Comparison of ENCODE assay signal across 27 cellular contexts in genomic region chr6:20563377-20563776, GRCh38.
"Had no signal": no experiment of that assay in that cellular context is flagged by ENCODE, and none has a peak within 500 bp of the region (broad histone marks: within the 10 kb centered on the region; RNA-seq: fewer than 3 reads in every experiment).

No MANE protein-coding gene starts in this region.

- H3K27ac ChIP-seq: ascending aorta, VCaP had no signal

- ATAC-seq: activated CD4-positive, alpha-beta T cell treated with anti-CD3 and anti-CD28 coated beads for 36 hours; activated CD4-positive, CD25-positive, alpha-beta regulatory T cell treated with anti-CD3 and anti-CD28 coated beads, Interleukin-2, amount 50 U/mL, for 24 hours; activated CD8-positive, alpha-beta memory T cell treated with anti-CD3 and anti-CD28 coated beads, Interleukin-2, amount 10 ng/mL, durations not matched to agents 7 days and 5 days; activated CD8-positive, alpha-beta T cell treated with anti-CD3 and anti-CD28 coated beads, Interleukin-2, amount 10 ng/mL, durations not matched to agents 7 days and 5 days; activated naive CD8-positive, alpha-beta T cell treated with anti-CD3 and anti-CD28 coated beads, Interleukin-2, amount 50 U/mL, for 24 hours had no signal

- H3K4me1 ChIP-seq: ascending aorta had no signal

- H3K36me3 ChIP-seq: ascending aorta had no signal

- DNase-seq: activated CD4-positive, alpha-beta memory T cell treated with anti-CD3 and anti-CD28 coated beads, Interleukin-2, amount 10 ng/mL, durations not matched to agents 7 days and 5 days; activated CD4-positive, alpha-beta T cell treated with anti-CD3 and anti-CD28 coated beads for 1 hour; activated CD4-positive, alpha-beta T cell treated with anti-CD3 and anti-CD28 coated beads for 36 hours; activated CD4-positive, alpha-beta T cell treated with anti-CD3 and anti-CD28 coated beads for 48 hours; activated CD4-positive, alpha-beta T cell treated with anti-CD3 and anti-CD28 coated beads, Interleukin-2, amount 10 ng/mL, durations not matched to agents 7 days and 5 days; activated CD4-positive, alpha-beta T cell treated with anti-CD3 and anti-CD28 coated beads, Interleukin-2, amount 50 U/mL, for 48 hours; activated CD4-positive, CD25-positive, alpha-beta regulatory T cell; activated CD8-positive, alpha-beta memory T cell treated with anti-CD3 and anti-CD28 coated beads for 24 hours; activated CD8-positive, alpha-beta memory T cell treated with anti-CD3 and anti-CD28 coated beads, Interleukin-2, amount 10 ng/mL, durations not matched to agents 7 days and 5 days; activated CD8-positive, alpha-beta memory T cell treated with anti-CD3 and anti-CD28 coated beads, Interleukin-2, amount 50 U/mL, for 48 hours; activated CD8-positive, alpha-beta T cell treated with anti-CD3 and anti-CD28 coated beads, Interleukin-2, amount 10 ng/mL, durations not matched to agents 7 days and 5 days; activated effector memory CD4-positive, alpha-beta T cell treated with Interleukin-2 at 50 U/mL for 16 hours; activated gamma-delta T cell; activated naive CD4-positive, alpha-beta T cell treated with anti-CD3 and anti-CD28 coated beads, Interleukin-2, amount 10 ng/mL, durations not matched to agents 7 days and 5 days; activated naive CD4-positive, alpha-beta T cell treated with Interleukin-2 at 50 U/mL for 16 hours; activated naive CD8-positive, alpha-beta T cell treated with anti-CD3 and anti-CD28 coated beads, Interleukin-2, amount 10 ng/mL, durations not matched to agents 7 days and 5 days; activated naive CD8-positive, alpha-beta T cell treated with anti-CD3 and anti-CD28 coated beads, Interleukin-2, amount 50 U/mL, for 24 hours; activated T-cell treated with anti-CD3 and anti-CD28 coated beads, Interleukin-2, amount 50 U/mL, for 24 hours; activated T-cell treated with anti-CD3 and anti-CD28 coated beads, Interleukin-2, amount 50 U/mL, for 48 hours; amygdala; anterior cingulate cortex; central memory CD4-positive, alpha-beta T cell; T-helper 2 cell; T-helper 9 cell had no signal

- H3K9me3 ChIP-seq: ascending aorta had no signal

- H3K27me3 ChIP-seq: ascending aorta had no signal

- H3K4me3 ChIP-seq: ascending aorta had no signal
